ENCODE assay signal across 12 cellular contexts in the genomic region with DNA sequence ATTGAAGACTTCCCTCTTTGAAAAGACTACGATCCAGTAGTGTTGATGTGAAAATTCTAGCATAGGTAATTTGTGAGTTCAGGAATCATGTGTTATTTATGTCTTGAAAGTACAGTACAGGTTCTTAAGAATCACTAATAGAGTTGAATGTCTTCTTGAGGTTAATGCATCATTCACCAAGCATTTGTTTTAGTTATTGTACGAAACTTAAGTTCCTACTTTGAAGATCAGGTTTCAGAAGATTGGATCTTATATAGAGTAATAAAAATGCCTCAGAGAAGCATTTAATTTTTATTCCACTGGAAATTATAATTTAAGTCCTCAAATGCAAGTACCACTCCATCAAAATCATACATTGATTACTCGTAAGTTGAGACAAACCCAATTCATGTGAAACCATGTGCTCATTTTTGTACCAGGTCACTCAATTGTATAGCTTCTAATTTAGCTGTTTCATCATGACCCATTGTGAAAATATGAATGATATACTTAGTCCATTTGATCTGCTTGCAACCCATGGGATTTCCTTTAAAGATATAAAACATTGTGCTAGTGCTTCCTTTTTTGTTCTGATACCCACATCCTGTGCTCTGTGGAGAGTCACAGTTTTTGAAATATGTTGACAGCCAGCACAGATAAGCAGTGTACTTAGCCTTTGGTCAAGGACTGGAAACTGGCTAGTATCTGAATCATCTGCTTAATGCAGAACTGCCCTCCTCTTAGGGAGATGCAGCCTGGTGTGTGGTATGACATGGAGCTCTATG. TPM values are rescaled to one million over a fixed set of nuclear protein-coding genes. Genes with fewer than 3 reads are reported as not detected.
DNase-seq lines count a peak whose midpoint lies in the region; ATAC-seq and TF ChIP-seq lines count a peak whose summit lies in the region.
"Had no signal": no experiment of that assay in that cellular context is flagged by ENCODE, and none has a peak within 500 bp of the region (broad histone marks: within the 10 kb centered on the region; RNA-seq: fewer than 3 reads in every experiment).

No MANE protein-coding gene starts in this region.

- H3K4me3 ChIP-seq in cardiac muscle cell (no peak overlapping the region), left ventricle myocardium inferior (no peak overlapping the region)
- H3K4me3 ChIP-seq: SJCRH30, upper lobe of left lung had no signal

- peaks cover 14% of the 10 kb centered on the region for H3K27me3 Mint-ChIP-seq in T-helper 2 cell treated with Interferon-gamma antibody and Interleukin-4, amounts not matched to agents 5 μg/mL and 100 μg/mL, for 36 hours (ENCODE audit: low read depth)
- peaks cover 31% of the 10 kb centered on the region for H3K27me3 Mint-ChIP-seq in stimulated activated naive CD8-positive, alpha-beta T cell treated with anti-CD3 and anti-CD28 coated beads, Interleukin-15, amount 100 ng/mL, for 72 hours

- H3K9me3 ChIP-seq in cardiac muscle cell (ENCODE audit: low read depth) (no peaks in the 10 kb centered on the region), left ventricle myocardium inferior (replicated peaks) (no peaks in the 10 kb centered on the region)
- H3K9me3 ChIP-seq: SJCRH30, upper lobe of left lung had no signal

- intact Hi-C loops in left ventricle myocardium inferior (cut with micrococcal nuclease) = no loop called here

- DNase-seq in cardiac muscle cell (ENCODE audit: low read depth in 1 of 2, low spot score in 1 of 2) (peak; percentile 64 to 92), left ventricle myocardium inferior (no peak), foreskin melanocyte (peak; percentile 58), NCI-H2196 treated with DMSO at 0.1 percent for 48 hours (lab: John Stamatoyannopoulos, UW; ENCODE audit: unreplicated experiment) (no peak), NCI-H1048 (lab: John Stamatoyannopoulos, UW) (no peak)
- DNase-seq in T-helper 2 cell treated with Interferon-gamma antibody and Interleukin-4, amounts not matched to agents 5 μg/mL and 100 μg/mL, for 36 hours (ENCODE audit: low spot score) = peak; percentile 37
- no peak for DNase-seq in stimulated activated naive CD8-positive, alpha-beta T cell treated with anti-CD3 and anti-CD28 coated beads, Interleukin-15, amount 100 ng/mL, for 72 hours
- DNase-seq: activated naive CD4-positive, alpha-beta T cell treated with Interleukin-2 at 50 U/mL for 16 hours; COR-L47; SJCRH30; upper lobe of left lung had no signal

- no peaks in the 10 kb centered on the region for H3K9me3 Mint-ChIP-seq in T-helper 2 cell treated with Interferon-gamma antibody and Interleukin-4, amounts not matched to agents 5 μg/mL and 100 μg/mL, for 36 hours
- peaks cover 7 to 9% of the 10 kb centered on the region in 2 donors for H3K9me3 Mint-ChIP-seq in stimulated activated naive CD8-positive, alpha-beta T cell treated with anti-CD3 and anti-CD28 coated beads, Interleukin-15, amount 100 ng/mL, for 72 hours

- TF ChIP-seq CTCF in cardiac muscle cell (IDR thresholded peaks at IDR 0.05; ENCODE audit: low read depth, low read length) (no peak), left ventricle myocardium inferior (IDR thresholded peaks at IDR 0.05; ENCODE audit: borderline replicate concordance) (no peak)

- H3K4me1 ChIP-seq in cardiac muscle cell (ENCODE audit: low read depth) (peaks cover 12% of the 10 kb centered on the region), left ventricle myocardium inferior (no peaks in the 10 kb centered on the region)
- H3K4me1 ChIP-seq: SJCRH30, upper lobe of left lung had no signal

- H3K4me3 Mint-ChIP-seq in T-helper 2 cell treated with Interferon-gamma antibody and Interleukin-4, amounts not matched to agents 5 μg/mL and 100 μg/mL, for 36 hours = peak overlapping the region; percentile 47
- H3K4me3 Mint-ChIP-seq in stimulated activated naive CD8-positive, alpha-beta T cell treated with anti-CD3 and anti-CD28 coated beads, Interleukin-15, amount 100 ng/mL, for 72 hours = no peak overlapping the region

- H3K36me3 ChIP-seq in cardiac muscle cell (no peaks in the 10 kb centered on the region), left ventricle myocardium inferior (no peaks in the 10 kb centered on the region)
- H3K36me3 ChIP-seq: SJCRH30, upper lobe of left lung had no signal

- peak; percentile 85 for ATAC-seq in stimulated activated naive CD8-positive, alpha-beta T cell treated with anti-CD3 and anti-CD28 coated beads, Interleukin-15, amount 100 ng/mL, for 72 hours
- ATAC-seq in HG02642 (IDR thresholded peaks at IDR 0.05; ENCODE audit: poor library complexity, unreplicated experiment) = no peak

- H3K27ac ChIP-seq in cardiac muscle cell (no peak overlapping the region), left ventricle myocardium inferior (replicated peaks) (no peak overlapping the region)
- H3K27ac ChIP-seq: SJCRH30, upper lobe of left lung had no signal

- H3K27me3 ChIP-seq in cardiac muscle cell (no peaks in the 10 kb centered on the region), left ventricle myocardium inferior (ENCODE audit: low read depth) (no peaks in the 10 kb centered on the region)
- H3K27me3 ChIP-seq: SJCRH30, upper lobe of left lung had no signal

- peaks cover 22% of the 10 kb centered on the region for H3K4me1 Mint-ChIP-seq in T-helper 2 cell treated with Interferon-gamma antibody and Interleukin-4, amounts not matched to agents 5 μg/mL and 100 μg/mL, for 36 hours (ENCODE audit: low read depth)
- H3K4me1 Mint-ChIP-seq in stimulated activated naive CD8-positive, alpha-beta T cell treated with anti-CD3 and anti-CD28 coated beads, Interleukin-15, amount 100 ng/mL, for 72 hours = peaks cover 6% of the 10 kb centered on the region

- H3K27ac Mint-ChIP-seq in T-helper 2 cell treated with Interferon-gamma antibody and Interleukin-4, amounts not matched to agents 5 μg/mL and 100 μg/mL, for 36 hours = peak overlapping the region; percentile 75
- H3K27ac Mint-ChIP-seq in stimulated activated naive CD8-positive, alpha-beta T cell treated with anti-CD3 and anti-CD28 coated beads, Interleukin-15, amount 100 ng/mL, for 72 hours = no peak overlapping the region

- H3K36me3 Mint-ChIP-seq in T-helper 2 cell treated with Interferon-gamma antibody and Interleukin-4, amounts not matched to agents 5 μg/mL and 100 μg/mL, for 36 hours (ENCODE audit: low read depth) = peaks cover 5% of the 10 kb centered on the region

RNA-seq across cellular contexts. Expression of gene RAB27B, which starts 22.5 kb away (rescaled TPM):
- total RNA-seq in cardiac muscle cell (0.09 and 0.14 TPM in 2 replicates), left ventricle myocardium inferior (0.16 TPM)
- polyA plus RNA-seq in cardiac muscle cell = 0.59 and 0.71 TPM in 2 replicates
- total RNA-seq: SJCRH30 had no signal

Comparison
In these comparisons a context has a peak if more than half of its experiments do, and no peak if none do; other contexts are left out.
1. DNase-seq: peak in cardiac muscle cell (2 of 2), T-helper 2 cell treated with Interferon-gamma antibody and Interleukin-4, amounts not matched to agents 5 μg/mL and 100 μg/mL, for 36 hours (single experiment) and foreskin melanocyte (single experiment); none in left ventricle myocardium inferior (single experiment), stimulated activated naive CD8-positive, alpha-beta T cell treated with anti-CD3 and anti-CD28 coated beads, Interleukin-15, amount 100 ng/mL, for 72 hours (0 of 2), NCI-H2196 treated with DMSO at 0.1 percent for 48 hours (single experiment) and NCI-H1048 (single experiment).